In the genomic region with DNA sequence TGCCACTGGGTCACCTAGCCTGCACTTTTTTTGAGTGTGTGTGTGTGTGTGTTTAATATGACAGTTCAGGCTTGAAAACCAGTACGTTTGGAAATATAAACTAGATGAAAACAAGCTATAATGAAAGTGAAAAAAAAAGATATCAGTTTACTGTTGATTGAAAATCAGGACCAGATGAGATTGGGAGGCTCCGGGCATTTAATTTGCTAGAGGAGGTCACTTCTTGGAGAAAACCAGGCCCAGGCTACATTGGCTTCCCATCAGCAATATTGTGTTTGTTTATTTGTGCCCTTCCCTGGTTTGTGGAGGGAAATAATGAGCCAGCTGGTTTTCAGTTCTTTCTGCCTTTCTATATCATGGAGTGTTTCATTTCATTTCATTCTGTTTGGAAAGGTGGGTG, we compare ENCODE assay signal across 19 cellular contexts.
"Had no signal": no experiment of that assay in that cellular context is flagged by ENCODE, and none has a peak within 500 bp of the region (broad histone marks: within the 10 kb centered on the region; RNA-seq: fewer than 3 reads in every experiment).

No MANE protein-coding gene starts in this region.

- H2AFZ ChIP-seq: parathyroid adenoma had no signal

- H3K27ac Mint-ChIP-seq: activated CD4-positive, alpha-beta T cell treated with anti-CD3 and anti-CD28 coated beads for 36 hours; activated CD8-positive, alpha-beta T cell treated with anti-CD3 and anti-CD28 coated beads for 36 hours; activated naive CD8-positive, alpha-beta T cell treated with anti-CD3 and anti-CD28 coated beads for 36 hours; endodermal cell; T-helper 1 cell treated with Interleukin-12 subunit alpha and Interleukin-12 subunit beta and Interleukin-4 antibody, amounts not matched to agents 30 μg/mL and 1 μg/mL, for 36 hours had no signal

- H3K36me3 ChIP-seq: sigmoid colon, stomach, uterus had no signal

- H3K27me3 ChIP-seq: sigmoid colon, stomach, uterus had no signal

- ATAC-seq: activated CD4-positive, alpha-beta T cell treated with anti-CD3 and anti-CD28 coated beads for 36 hours; activated CD8-positive, alpha-beta T cell treated with anti-CD3 and anti-CD28 coated beads for 36 hours had no signal

- H3K9me3 Mint-ChIP-seq: activated CD8-positive, alpha-beta T cell treated with anti-CD3 and anti-CD28 coated beads for 36 hours had no signal

- H3K9ac ChIP-seq: parathyroid adenoma had no signal

- H3K36me3 Mint-ChIP-seq: activated naive CD8-positive, alpha-beta T cell treated with anti-CD3 and anti-CD28 coated beads for 36 hours had no signal

- H3K27ac ChIP-seq: parathyroid adenoma had no signal

- DNase-seq: activated CD4-positive, alpha-beta T cell treated with anti-CD3 and anti-CD28 coated beads for 36 hours; activated CD8-positive, alpha-beta memory T cell treated with anti-CD3 and anti-CD28 coated beads, Interleukin-2, amount 50 U/mL, for 4 hours; activated CD8-positive, alpha-beta T cell treated with anti-CD3 and anti-CD28 coated beads for 36 hours; activated gamma-delta T cell; activated naive CD8-positive, alpha-beta T cell treated with anti-CD3 and anti-CD28 coated beads for 36 hours; activated T-cell treated with anti-CD3 and anti-CD28 coated beads, Interleukin-2, amount 50 U/mL, for 48 hours; anterior cingulate cortex; endodermal cell; erythroblast; glutamatergic neuron; kidney glomerular epithelial cell; midbrain; sigmoid colon; stimulated activated CD4-positive, alpha-beta T cell treated with anti-CD3 and anti-CD28 coated beads, Interleukin-12 subunit alpha, Interleukin-12 subunit beta, amount 100 ng/mL, for 4 hours; stimulated activated CD4-positive, alpha-beta T cell treated with anti-CD3 and anti-CD28 coated beads, Interleukin-2, amount 100 ng/mL, for 24 hours; stomach had no signal

- H3K4me1 ChIP-seq: parathyroid adenoma, uterus had no signal

- H3K9me3 ChIP-seq: sigmoid colon, stomach, uterus had no signal

- H3K4me3 ChIP-seq: sigmoid colon, stomach, uterus had no signal

- H3K79me2 ChIP-seq: parathyroid adenoma had no signal
